9 cellular contexts compared by ENCODE assay signal in the genomic region with DNA sequence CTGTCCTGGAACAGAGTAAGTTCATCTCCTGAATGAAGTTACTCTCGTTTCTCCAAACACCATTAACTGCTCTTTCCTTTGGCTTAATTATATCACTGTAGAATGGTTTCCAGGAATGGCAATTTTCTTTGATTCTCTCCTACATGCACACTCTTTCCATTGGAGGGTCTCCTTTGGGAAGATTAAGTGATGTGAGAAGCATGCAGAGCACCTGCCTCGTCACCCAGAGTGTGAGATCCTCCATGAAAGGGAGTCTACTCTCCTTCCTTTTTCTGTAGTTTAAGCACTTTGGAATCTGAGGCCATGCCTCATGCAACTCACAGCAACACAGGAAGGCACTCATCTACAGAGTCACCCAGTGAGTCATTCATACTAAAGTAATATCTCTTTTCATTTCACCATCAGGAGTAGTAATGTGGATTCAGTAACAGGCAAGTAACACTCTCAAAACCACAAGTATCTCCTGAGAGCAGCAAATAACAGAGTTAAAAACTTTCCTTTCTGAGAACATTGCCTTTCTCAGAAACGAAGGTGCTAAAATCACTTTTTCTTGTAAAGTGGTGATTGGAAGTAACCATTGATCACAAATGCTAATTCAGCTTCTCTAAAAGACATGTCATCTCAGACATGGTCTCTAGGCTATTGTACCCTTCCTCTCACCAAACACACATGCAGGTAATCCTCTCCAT. TPM values are rescaled to one million over a fixed set of nuclear protein-coding genes. Genes with fewer than 3 reads are reported as not detected.
DNase-seq lines count a peak whose midpoint lies in the region; ATAC-seq and TF ChIP-seq lines count a peak whose summit lies in the region.
"Had no signal": no experiment of that assay in that cellular context is flagged by ENCODE, and none has a peak within 500 bp of the region (broad histone marks: within the 10 kb centered on the region; RNA-seq: fewer than 3 reads in every experiment).

No MANE protein-coding gene starts in this region.

- no peak for TF ChIP-seq POLR2A in esophagus muscularis mucosa (IDR thresholded peaks at IDR 0.05; ENCODE audit: low read depth)
- TF ChIP-seq POLR2A in stomach (IDR thresholded peaks at IDR 0.05): no peak

- H3K9me3 ChIP-seq in esophagus muscularis mucosa (no peaks in the 10 kb centered on the region), stomach (no peaks in the 10 kb centered on the region)

- CTCF ChIA-PET in T-cell (lab: Charles Lee): interaction anchor here in 1 of 2 donors (0.7 to 1.1 kb wide), 2 partner anchors 50 to 187 kb away, joined by 4 read pairs; no protein-coding TSS in a partner anchor

- H3K27ac ChIP-seq in esophagus muscularis mucosa (replicated peaks in 1 of 4): no peak overlapping the region
- peak overlapping the region in 2 of 5 donors; percentile 29 to 59 for H3K27ac ChIP-seq in stomach
- H3K27ac ChIP-seq: C4-2B had no signal

- no peaks in the 10 kb centered on the region for H3K27me3 Mint-ChIP-seq in activated T-cell treated with anti-CD3 and anti-CD28 coated beads, Interleukin-2, amount 50 U/mL, for 24 hours
- H3K27me3 Mint-ChIP-seq in T-cell: no peaks in the 10 kb centered on the region
- peaks cover 4% of the 10 kb centered on the region for H3K27me3 Mint-ChIP-seq in stimulated activated naive CD8-positive, alpha-beta T cell treated with anti-CD3 and anti-CD28 coated beads, Interleukin-15, Interleukin-2, amounts not matched to agents 100 ng/mL and 50 ng/mL, for 24 hours

- H3K36me3 ChIP-seq in esophagus muscularis mucosa: no peaks in the 10 kb centered on the region
- no peaks in the 10 kb centered on the region for H3K36me3 ChIP-seq in stomach

- TF ChIP-seq EP300 in esophagus muscularis mucosa (IDR thresholded peaks at IDR 0.05): no peak
- no peak for TF ChIP-seq EP300 in stomach (IDR thresholded peaks at IDR 0.05)

- POLR2A ChIA-PET in T-cell (lab: Charles Lee): no interaction called here

- peak overlapping the region; percentile 32 for H3K4me3 Mint-ChIP-seq in activated T-cell treated with anti-CD3 and anti-CD28 coated beads, Interleukin-2, amount 50 U/mL, for 24 hours
- no peak overlapping the region for H3K4me3 Mint-ChIP-seq in T-cell
- H3K4me3 Mint-ChIP-seq in stimulated activated naive CD8-positive, alpha-beta T cell treated with anti-CD3 and anti-CD28 coated beads, Interleukin-15, Interleukin-2, amounts not matched to agents 100 ng/mL and 50 ng/mL, for 24 hours: peak overlapping the region; percentile 65

- WGBS in esophagus muscularis mucosa: 81% methylated on average over 3 of the region's 3 CpGs
- 78 to 87% (median 85%) methylated on average over 3 of the region's 3 CpGs for WGBS in stomach, 5 donors

- TF ChIP-seq CTCF in esophagus muscularis mucosa (IDR thresholded peaks at IDR 0.05) (no peak), stomach (IDR thresholded peaks at IDR 0.05) (no peak)

- H3K4me1 Mint-ChIP-seq in activated T-cell treated with anti-CD3 and anti-CD28 coated beads, Interleukin-2, amount 50 U/mL, for 24 hours (ENCODE audit: low read depth): peaks cover 52% of the 10 kb centered on the region
- H3K4me1 Mint-ChIP-seq in T-cell: peaks cover 25 to 42% (median 39%) of the 10 kb centered on the region in 3 donors
- peaks cover 47% of the 10 kb centered on the region for H3K4me1 Mint-ChIP-seq in stimulated activated naive CD8-positive, alpha-beta T cell treated with anti-CD3 and anti-CD28 coated beads, Interleukin-15, Interleukin-2, amounts not matched to agents 100 ng/mL and 50 ng/mL, for 24 hours (ENCODE audit: low read depth)

- intact Hi-C loops in esophagus muscularis mucosa (cut with DNase I) (loop anchor here (10.0 kb wide), 1 partner anchor 96 kb away; a partner anchor contains a TSS), stomach (cut with DNase I; ENCODE audit: low total_unique reads) (loop anchor here (10.0 kb wide), 1 partner anchor 186 kb away; no protein-coding TSS in a partner anchor)

- peaks cover 0 to 4% (median 0%) of the 10 kb centered on the region in 4 donors for H3K4me1 ChIP-seq in esophagus muscularis mucosa
- peaks cover 0 to 13% (median 4%) of the 10 kb centered on the region in 4 donors for H3K4me1 ChIP-seq in stomach

- peak; percentile 54 to 86 (median 70) for ATAC-seq in T-cell (replicated peaks in 1 of 4)
- no peak for ATAC-seq in HG03196 (IDR thresholded peaks at IDR 0.05; ENCODE audit: unreplicated experiment)
- no peak for ATAC-seq in GM18907 (IDR thresholded peaks at IDR 0.05; ENCODE audit: unreplicated experiment)

- H3K36me3 Mint-ChIP-seq in activated T-cell treated with anti-CD3 and anti-CD28 coated beads, Interleukin-2, amount 50 U/mL, for 24 hours (ENCODE audit: low read depth): peaks cover 8% of the 10 kb centered on the region
- H3K36me3 Mint-ChIP-seq in T-cell: no peaks in the 10 kb centered on the region
- H3K36me3 Mint-ChIP-seq in stimulated activated naive CD8-positive, alpha-beta T cell treated with anti-CD3 and anti-CD28 coated beads, Interleukin-15, Interleukin-2, amounts not matched to agents 100 ng/mL and 50 ng/mL, for 24 hours (ENCODE audit: low read depth): peaks cover 4% of the 10 kb centered on the region

- H3K27ac Mint-ChIP-seq in activated T-cell treated with anti-CD3 and anti-CD28 coated beads, Interleukin-2, amount 50 U/mL, for 24 hours: peak overlapping the region; percentile 96
- H3K27ac Mint-ChIP-seq in T-cell: peak overlapping the region; percentile 72 to 89
- H3K27ac Mint-ChIP-seq in stimulated activated naive CD8-positive, alpha-beta T cell treated with anti-CD3 and anti-CD28 coated beads, Interleukin-15, Interleukin-2, amounts not matched to agents 100 ng/mL and 50 ng/mL, for 24 hours: peak overlapping the region; percentile 99

- no peak for DNase-seq in activated T-cell treated with anti-CD3 and anti-CD28 coated beads, Interleukin-2, amount 50 U/mL, for 24 hours
- DNase-seq in activated T-cell treated with anti-CD3 and anti-CD28 coated beads, Interleukin-2, amount 50 U/mL, for 1 hour: no peak
- DNase-seq in T-cell: no peak
- DNase-seq in esophagus muscularis mucosa (ENCODE audit: extremely low spot score): peak; percentile 17
- no peak for DNase-seq in stomach

- H3K27me3 ChIP-seq in esophagus muscularis mucosa (no peaks in the 10 kb centered on the region), stomach (no peaks in the 10 kb centered on the region)

- H3K9me3 Mint-ChIP-seq in activated T-cell treated with anti-CD3 and anti-CD28 coated beads, Interleukin-2, amount 50 U/mL, for 24 hours: peaks cover 5% of the 10 kb centered on the region
- H3K9me3 Mint-ChIP-seq in T-cell: no peaks in the 10 kb centered on the region
- H3K9me3 Mint-ChIP-seq in stimulated activated naive CD8-positive, alpha-beta T cell treated with anti-CD3 and anti-CD28 coated beads, Interleukin-15, Interleukin-2, amounts not matched to agents 100 ng/mL and 50 ng/mL, for 24 hours: peaks cover 4% of the 10 kb centered on the region

- no peak overlapping the region for H3K4me3 ChIP-seq in esophagus muscularis mucosa
- no peak overlapping the region for H3K4me3 ChIP-seq in stomach

RNA-seq across cellular contexts. Expression of a gene that starts 52.8 kb away (rescaled TPM):
- total RNA-seq in T-cell (1 to 10 TPM in 1 of 5 donors, under 1 TPM in 4; 0.15 to 1.4 (median 0.35) TPM), esophagus muscularis mucosa (10 to 100 TPM in 1 of 4 donors, 1 to 10 TPM in 3; 4.3 to 20.2 (median 8.1) TPM), stomach (10 to 100 TPM in 4 of 5 donors, under 1 TPM in 1; 0.29 to 61.7 (median 29.4) TPM)
- polyA plus RNA-seq in stomach: 10 to 100 TPM in 2 of 3 donors, 1 to 10 TPM in 1; 2.9 to 40.9 (median 21.4) TPM

Comparison
In these comparisons a context has a peak if more than half of its experiments do, and no peak if none do; other contexts are left out.
1. H3K4me3 Mint-ChIP-seq: peak in activated T-cell treated with anti-CD3 and anti-CD28 coated beads, Interleukin-2, amount 50 U/mL, for 24 hours (single experiment) and stimulated activated naive CD8-positive, alpha-beta T cell treated with anti-CD3 and anti-CD28 coated beads, Interleukin-15, Interleukin-2, amounts not matched to agents 100 ng/mL and 50 ng/mL, for 24 hours (single experiment); none in T-cell (0 of 3).
2. ATAC-seq: peak in T-cell (4 of 4); none in HG03196 (single experiment) and GM18907 (single experiment).
3. Peak in every context shown above with its lines, with median percentiles within 50 percentile points of each other: H3K27ac Mint-ChIP-seq.